ENCODE assay signal across 12 cellular contexts in the genomic region with DNA sequence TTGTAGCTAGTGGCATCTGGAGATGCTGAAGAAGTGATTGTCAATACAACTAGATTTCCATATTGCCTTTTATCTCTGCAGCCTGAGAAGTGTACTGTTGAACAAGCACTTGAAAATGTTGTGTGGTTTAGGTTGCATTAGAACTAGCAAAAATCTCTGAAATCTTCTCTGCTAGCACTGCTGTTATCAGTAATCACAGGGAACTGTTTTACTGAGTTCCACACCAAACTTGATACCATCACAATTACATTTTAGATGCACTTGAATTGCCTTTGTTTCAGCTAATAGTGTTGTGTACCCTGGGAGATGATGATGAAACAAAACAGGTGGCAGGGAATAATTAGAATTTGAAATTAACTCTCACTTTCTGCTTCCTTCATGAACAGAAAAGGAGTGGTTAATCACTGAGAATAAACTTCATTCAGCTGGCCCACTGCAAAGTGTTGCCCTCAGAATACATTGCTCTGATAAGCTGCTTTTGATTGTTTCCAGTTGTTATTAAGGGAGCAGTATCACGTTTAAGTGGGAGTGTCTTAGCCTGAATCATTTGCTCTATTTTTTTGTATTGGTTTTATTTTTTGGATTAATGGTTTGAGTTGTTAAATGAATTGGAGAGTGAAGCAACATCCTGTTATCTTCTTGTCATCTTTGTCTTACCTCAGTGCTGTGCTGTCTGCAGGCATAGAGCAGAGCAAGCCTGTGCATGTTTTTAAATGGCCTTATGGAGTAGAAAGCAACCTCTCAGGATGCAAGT. TPM values are rescaled to one million over a fixed set of nuclear protein-coding genes. Genes with fewer than 3 reads are reported as not detected.
DNase-seq lines count a peak whose midpoint lies in the region; ATAC-seq and TF ChIP-seq lines count a peak whose summit lies in the region.
"Had no signal": no experiment of that assay in that cellular context is flagged by ENCODE, and none has a peak within 500 bp of the region (broad histone marks: within the 10 kb centered on the region; RNA-seq: fewer than 3 reads in every experiment).

No MANE protein-coding gene starts in this region.

- peaks cover 19% of the 10 kb centered on the region for H3K4me1 ChIP-seq in GM23338 (ENCODE audit: insufficient read depth)

- no peaks in the 10 kb centered on the region for H3K9me3 ChIP-seq in T-helper 17 cell (ENCODE audit: control insufficient read depth, low read length, poor library complexity, severe bottlenecking)

- H3K4me2 ChIP-seq in GM23338 = no peak overlapping the region

- no peaks in the 10 kb centered on the region for H4K20me1 ChIP-seq in GM23338 (replicated peaks; ENCODE audit: insufficient read depth)

- peaks cover 21% of the 10 kb centered on the region for H3K9me3 Mint-ChIP-seq in GM23338
- peaks cover 6% of the 10 kb centered on the region for H3K9me3 Mint-ChIP-seq in glutamatergic neuron (ENCODE audit: unreplicated experiment)
- H3K9me3 Mint-ChIP-seq: activated T-cell treated with anti-CD3 and anti-CD28 coated beads, Interleukin-2, amount 50 U/mL, for 4 hours had no signal

- H3K36me3 Mint-ChIP-seq in GM23338 (ENCODE audit: low read depth) (peaks cover 29% of the 10 kb centered on the region; the same call in 2 of the 3 replicates), T-helper 17 cell (ENCODE audit: low read depth) (no peaks in the 10 kb centered on the region), glutamatergic neuron (ENCODE audit: unreplicated experiment) (no peaks in the 10 kb centered on the region)

- H3K27me3 Mint-ChIP-seq in GM23338 (ENCODE audit: insufficient read depth, low read depth, poor library complexity) = peaks cover 7% of the 10 kb centered on the region
- no peaks in the 10 kb centered on the region for H3K27me3 Mint-ChIP-seq in T-helper 17 cell
- H3K27me3 Mint-ChIP-seq in glutamatergic neuron (ENCODE audit: unreplicated experiment) = peaks cover 3% of the 10 kb centered on the region

- H3K4me3 Mint-ChIP-seq in GM23338 (no peak overlapping the region), T-helper 17 cell (no peak overlapping the region), glutamatergic neuron (ENCODE audit: unreplicated experiment) (no peak overlapping the region)
- H3K4me3 Mint-ChIP-seq: activated T-cell treated with anti-CD3 and anti-CD28 coated beads, Interleukin-2, amount 50 U/mL, for 4 hours; nephron progenitor cell had no signal

- no peaks in the 10 kb centered on the region for H3F3A ChIP-seq in GM23338 (replicated peaks; ENCODE audit: low read depth)

- no peaks in the 10 kb centered on the region for H3K36me3 ChIP-seq in GM23338 (ENCODE audit: insufficient read depth)

- no peak overlapping the region for H3K27ac ChIP-seq in GM23338 (ENCODE audit: low read depth)
- H3K27ac ChIP-seq in substantia nigra (ENCODE audit: low read depth, low read length, poor library complexity, severe bottlenecking) = no peak overlapping the region

- H3K27ac Mint-ChIP-seq in GM23338 (peak overlapping the region; percentile 67; the same call in 1 of the 2 replicates), T-helper 17 cell (peak overlapping the region; percentile 53), glutamatergic neuron (ENCODE audit: unreplicated experiment) (peak overlapping the region; percentile 79)
- H3K27ac Mint-ChIP-seq: nephron progenitor cell had no signal

- H3K4me1 Mint-ChIP-seq in GM23338 (peaks cover 29% of the 10 kb centered on the region), T-helper 17 cell (peaks cover 42% of the 10 kb centered on the region), glutamatergic neuron (ENCODE audit: low read depth, unreplicated experiment) (peaks cover 18% of the 10 kb centered on the region)

- H3K4me3 ChIP-seq in GM23338 = no peak overlapping the region

- no peaks in the 10 kb centered on the region for H3K9me2 ChIP-seq in GM23338 (ENCODE audit: insufficient read depth)

- no peak overlapping the region for H2AFZ ChIP-seq in GM23338

- DNase-seq in NCI-H187 treated with DMSO at 0.1 percent for 48 hours (lab: John Stamatoyannopoulos, UW) = peak; percentile 49
- DNase-seq in NCI-H187 (lab: John Stamatoyannopoulos, UW) = no peak
- no peak for DNase-seq in GM23338 (ENCODE audit: low spot score)
- no peak for DNase-seq in T-helper 17 cell
- no peak for DNase-seq in glutamatergic neuron
- DNase-seq in substantia nigra (lab: John Stamatoyannopoulos, UW) = no peak
- no peak for DNase-seq in NCI-H1105 treated with DMSO at 0.1 percent for 48 hours (lab: John Stamatoyannopoulos, UW)
- no peak for DNase-seq in NCI-H345 (lab: John Stamatoyannopoulos, UW)
- DNase-seq: activated T-cell treated with anti-CD3 and anti-CD28 coated beads, Interleukin-2, amount 50 U/mL, for 4 hours; cerebellar nuclear complex; nephron progenitor cell; small intestine had no signal

- H3K79me2 ChIP-seq in GM23338 (replicated peaks; ENCODE audit: insufficient read depth) = peaks cover 71% of the 10 kb centered on the region

- TF ChIP-seq CTCF in GM23338 (conservative IDR thresholded peaks at IDR 0.05; ENCODE audit: low read depth in 2 of 2) (no peak), glutamatergic neuron (IDR thresholded peaks at IDR 0.05; ENCODE audit: partially characterized antibody, unreplicated experiment) (no peak)

- no peaks in the 10 kb centered on the region for H3K27me3 ChIP-seq in GM23338 (ENCODE audit: insufficient read depth)

- ATAC-seq in GM23338 = no peak
- ATAC-seq in T-helper 17 cell = no peak
- ATAC-seq: activated T-cell treated with anti-CD3 and anti-CD28 coated beads, Interleukin-2, amount 50 U/mL, for 4 hours had no signal

TF ChIP-seq in GM23338, 12 proteins besides CTCF, POLR2A, EP300 and RAD21:
- TF ChIP-seq EZH2phosphoT487 (IDR thresholded peaks at IDR 0.05; ENCODE audit: unreplicated experiment) (no peak), NANOG (IDR thresholded peaks at IDR 0.05; ENCODE audit: borderline replicate concordance) (no peak)

RNA-seq across cellular contexts. Expression of a gene that starts 13.0 kb away (rescaled TPM):
- 19.9 and 22.5 TPM in 2 replicates for total RNA-seq in GM23338 (2014; rRNA removed; shearing (Covaris generic))
- polyA plus RNA-seq in GM23338 (2016; fragmentation: Nextera tagmentation; extraction: Ambion mirVana) = 4.7 and 5.3 TPM in 2 replicates
- 10 to 100 TPM; 18.1 to 26.7 TPM for total RNA-seq in T-helper 17 cell
- total RNA-seq in glutamatergic neuron (ENCODE audit: unreplicated experiment) = 39.3 TPM

RNA-seq across cellular contexts. Expression of a gene that starts 43.2 kb away (rescaled TPM):
- 49.7 and 57.6 TPM in 2 replicates for total RNA-seq in GM23338 (2014; rRNA removed; shearing (Covaris generic))
- polyA plus RNA-seq in GM23338 (2016; fragmentation: Nextera tagmentation; extraction: Ambion mirVana) = 11.2 TPM in 2 replicates
- total RNA-seq in T-helper 17 cell (10 to 100 TPM; 29.4 to 38.5 TPM), glutamatergic neuron (ENCODE audit: unreplicated experiment) (8.2 TPM)
